12 cellular contexts compared by ENCODE assay signal in the genomic region with DNA sequence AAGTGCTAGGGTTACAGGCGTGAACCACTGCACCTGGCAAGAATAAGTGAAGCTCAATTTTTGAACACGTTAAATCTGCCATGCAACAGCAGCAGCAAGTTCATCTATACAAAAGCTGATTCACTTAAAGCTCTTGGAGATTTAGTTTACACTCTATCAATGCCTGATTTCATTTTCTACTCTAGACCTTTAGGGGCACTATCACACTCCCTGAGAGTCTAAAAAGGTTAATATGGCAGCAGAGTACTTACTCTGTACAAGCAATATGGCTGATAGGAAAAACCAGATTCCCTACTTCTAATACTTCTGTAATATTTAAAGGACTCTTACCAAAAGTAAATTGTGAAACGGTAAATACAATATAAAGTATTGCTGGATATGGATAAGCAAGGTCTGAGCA.
"Had no signal": no experiment of that assay in that cellular context is flagged by ENCODE, and none has a peak within 500 bp of the region (broad histone marks: within the 10 kb centered on the region; RNA-seq: fewer than 3 reads in every experiment).

No MANE protein-coding gene starts in this region.

- H3K9me3 ChIP-seq: gastrocnemius medialis, left ventricle myocardium inferior, stomach had no signal

- H3K27ac ChIP-seq: gastrocnemius medialis, left ventricle myocardium inferior, skin epidermis, stomach had no signal

- H3K27me3 Mint-ChIP-seq: activated B cell treated with CpG ODN at 0.5 μM for 24 hours; activated CD4-positive, alpha-beta T cell treated with anti-CD3 and anti-CD28 coated beads, Interleukin-2, amount 10 ng/mL, durations not matched to agents 24 days and 14 days; memory B cell had no signal

- H3K4me3 Mint-ChIP-seq: activated B cell treated with CpG ODN at 0.5 μM for 24 hours; activated CD4-positive, alpha-beta T cell treated with anti-CD3 and anti-CD28 coated beads, Interleukin-2, amount 10 ng/mL, durations not matched to agents 24 days and 14 days; activated naive CD4-positive, alpha-beta T cell treated with anti-CD3 and anti-CD28 coated beads for 36 hours; memory B cell; nephron had no signal

- H3K4me3 ChIP-seq: gastrocnemius medialis, left ventricle myocardium inferior, skin epidermis, stomach had no signal

- H3K9me3 Mint-ChIP-seq: activated B cell treated with CpG ODN at 0.5 μM for 24 hours; activated CD4-positive, alpha-beta T cell treated with anti-CD3 and anti-CD28 coated beads, Interleukin-2, amount 10 ng/mL, durations not matched to agents 24 days and 14 days; activated naive CD4-positive, alpha-beta T cell treated with anti-CD3 and anti-CD28 coated beads for 36 hours; memory B cell; nephron had no signal

- DNase-seq: activated B cell treated with CpG ODN at 0.5 μM for 24 hours; activated CD4-positive, alpha-beta T cell treated with anti-CD3 and anti-CD28 coated beads, Interleukin-2, amount 10 ng/mL, durations not matched to agents 24 days and 14 days; activated naive CD4-positive, alpha-beta T cell treated with anti-CD3 and anti-CD28 coated beads for 36 hours; cortex of kidney; effector CD8-positive, alpha-beta T cell; gastrocnemius medialis; kidney; left ventricle myocardium inferior; stomach had no signal

- H3K27me3 ChIP-seq: gastrocnemius medialis, stomach had no signal

- ATAC-seq: gastrocnemius medialis had no signal

- H3K27ac Mint-ChIP-seq: activated B cell treated with CpG ODN at 0.5 μM for 24 hours; activated CD4-positive, alpha-beta T cell treated with anti-CD3 and anti-CD28 coated beads, Interleukin-2, amount 10 ng/mL, durations not matched to agents 24 days and 14 days; activated naive CD4-positive, alpha-beta T cell treated with anti-CD3 and anti-CD28 coated beads for 36 hours; memory B cell; nephron had no signal
